19 cellular contexts compared by ENCODE assay signal in the genomic region with DNA sequence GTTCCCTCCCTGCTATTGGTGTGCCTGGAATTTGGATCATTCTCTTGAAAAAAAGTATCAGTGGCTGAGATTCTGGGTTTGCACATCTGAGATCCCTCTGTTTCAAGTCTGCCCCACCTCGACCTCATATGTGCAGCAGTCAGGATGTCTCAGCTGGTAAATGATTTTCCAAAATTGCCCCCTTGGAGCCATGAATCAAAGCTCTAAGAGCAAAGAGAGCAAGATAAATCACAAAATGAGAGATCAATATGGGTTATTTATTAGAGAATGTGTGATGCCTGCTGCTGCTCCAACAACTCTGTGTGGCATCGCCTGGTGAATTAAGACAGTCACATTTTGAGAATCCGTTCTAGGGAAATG. TPM values are rescaled to one million over a fixed set of nuclear protein-coding genes. Genes with fewer than 3 reads are reported as not detected.
DNase-seq lines count a peak whose midpoint lies in the region; ATAC-seq and TF ChIP-seq lines count a peak whose summit lies in the region.
"Had no signal": no experiment of that assay in that cellular context is flagged by ENCODE, and none has a peak within 500 bp of the region (broad histone marks: within the 10 kb centered on the region; RNA-seq: fewer than 3 reads in every experiment).

No MANE protein-coding gene starts in this region.

- intact Hi-C loops in mammary epithelial cell (cut with micrococcal nuclease): no loop called here
- intact Hi-C loops in breast epithelium (cut with DNase I; ENCODE audit: low total_unique reads): no loop called here
- intact Hi-C loops in mucosa of descending colon (cut with DNase I, micrococcal nuclease): no loop called here

- H3K4me3 ChIP-seq in mammary epithelial cell (replicated peaks in 1 of 3; ENCODE audit: insufficient read depth in 1 of 3, low read depth in 2 of 3, low read length in 3 of 3): no peak overlapping the region
- H3K4me3 ChIP-seq in breast epithelium: no peak overlapping the region
- no peak overlapping the region for H3K4me3 ChIP-seq in mesodermal cell (ENCODE audit: extremely low read depth, insufficient read depth, low read length, poor library complexity, severe bottlenecking)
- H3K4me3 ChIP-seq in mucosa of descending colon: no peak overlapping the region
- H3K4me3 ChIP-seq: BLaER1 had no signal

- in situ Hi-C loops in mammary epithelial cell (cut with MboI; ENCODE audit: low sequenced_read_pairs in 2 of 2): no loop called here

- H3K4me1 ChIP-seq in mammary epithelial cell (ENCODE audit: insufficient read depth, low read length): no peaks in the 10 kb centered on the region
- H3K4me1 ChIP-seq in breast epithelium: no peaks in the 10 kb centered on the region
- no peaks in the 10 kb centered on the region for H3K4me1 ChIP-seq in mesodermal cell (ENCODE audit: control insufficient read depth, insufficient read depth, low read length, poor library complexity, severe bottlenecking)
- no peaks in the 10 kb centered on the region for H3K4me1 ChIP-seq in mucosa of descending colon (ENCODE audit: low read depth)

- no peaks in the 10 kb centered on the region for H3K79me2 ChIP-seq in mammary epithelial cell (ENCODE audit: insufficient read depth, low read length)

- no peak for ATAC-seq in mucosa of descending colon

- 66% methylated on average over 3 of the region's 3 CpGs for WGBS in mammary epithelial cell (ENCODE audit: low coverage, missing lambda C conversion rate)
- 80% methylated on average over 2 of the region's 3 CpGs; no CpG with 5 or more reads in 1 of the 2 experiments for WGBS in mesodermal cell (ENCODE audit: insufficient coverage in 2 of 2), 2 experiments

- H3K9ac ChIP-seq in mammary epithelial cell (ENCODE audit: insufficient read depth, low read length): no peak overlapping the region
- H3K9ac ChIP-seq: BLaER1 had no signal

- H3K27ac ChIP-seq in mammary epithelial cell (ENCODE audit: insufficient read depth, low read depth, low read length): no peak overlapping the region
- H3K27ac ChIP-seq in breast epithelium: peak overlapping the region in 1 of 2 donors; percentile 49
- H3K27ac ChIP-seq in mesodermal cell (ENCODE audit: low read depth, low read length, severe bottlenecking): peak overlapping the region; percentile 20
- H3K27ac ChIP-seq in temporal lobe (ENCODE audit: low read depth, low read length): peak overlapping the region; percentile 31
- H3K27ac ChIP-seq: 22Rv1, BLaER1, HL-60 had no signal

- no TSS peak for BruUV-seq in mammary epithelial cell (replicated peaks; lab: Mats Ljungman, UMichigan)

- peak overlapping the region; percentile 4 for H2AFZ ChIP-seq in mammary epithelial cell (ENCODE audit: low read depth, low read length)

- CTCF ChIA-PET in mammary epithelial cell (lab: Charles Lee; ENCODE audit: low non-redundant PET): no interaction called here

- dilution Hi-C loops in mammary epithelial cell (cut with HindIII; ENCODE audit: low sequenced_read_pairs): no loop called here

- H4K20me1 ChIP-seq in mammary epithelial cell (ENCODE audit: insufficient read depth, low read length): no peaks in the 10 kb centered on the region
- H4K20me1 ChIP-seq: BLaER1 had no signal

- no peak overlapping the region for H3K4me2 ChIP-seq in mammary epithelial cell (ENCODE audit: insufficient read depth, low read depth, low read length)
- H3K4me2 ChIP-seq: BLaER1 had no signal

- H3K36me3 ChIP-seq in mammary epithelial cell (ENCODE audit: insufficient read depth, low read length) (no peaks in the 10 kb centered on the region), breast epithelium (no peaks in the 10 kb centered on the region), mesodermal cell (ENCODE audit: control insufficient read depth, insufficient read depth, low read length) (no peaks in the 10 kb centered on the region), mucosa of descending colon (ENCODE audit: low read depth) (no peaks in the 10 kb centered on the region)
- H3K36me3 ChIP-seq: BLaER1 had no signal

- DNase-seq in mammary epithelial cell: no peak
- no peak for DNase-seq in breast epithelium (ENCODE audit: low spot score in 2 of 2)
- peak; percentile 12 for DNase-seq in glomerular visceral epithelial cell (ENCODE audit: extremely low spot score)
- no peak for DNase-seq in HUDEP-2 (lab: John Stamatoyannopoulos, UW; ENCODE audit: unreplicated experiment in 76 of 76)
- DNase-seq in mucosa of descending colon: no peak
- no peak for DNase-seq in NCI-H1092 (lab: John Stamatoyannopoulos, UW)
- DNase-seq: AML-193; Caco-2; CD8-positive, alpha-beta memory T cell; DND-41; GDM1; GOT3; H9 had no signal

- no peaks in the 10 kb centered on the region for H3K9me3 ChIP-seq in mammary epithelial cell (replicated peaks; ENCODE audit: insufficient read depth, low read length)
- H3K9me3 ChIP-seq in breast epithelium: no peaks in the 10 kb centered on the region
- H3K9me3 ChIP-seq in mesodermal cell (ENCODE audit: control insufficient read depth, low read length): no peaks in the 10 kb centered on the region
- H3K9me3 ChIP-seq in mucosa of descending colon: no peaks in the 10 kb centered on the region
- H3K9me3 ChIP-seq: BLaER1, Caco-2 had no signal

- TF ChIP-seq CTCF in mammary epithelial cell (conservative IDR thresholded peaks at IDR 0.05 in 1 of 2, IDR thresholded peaks at IDR 0.05 in 1 of 2; ENCODE audit: extremely low read depth in 1 of 2, insufficient read depth in 1 of 2, low read depth in 1 of 2, low read length in 2 of 2) (no peak), breast epithelium (IDR thresholded peaks at IDR 0.05) (no peak), mucosa of descending colon (IDR thresholded peaks at IDR 0.05) (no peak)

- no peaks in the 10 kb centered on the region for H3K27me3 ChIP-seq in mammary epithelial cell (ENCODE audit: insufficient read depth, low read length)
- no peaks in the 10 kb centered on the region for H3K27me3 ChIP-seq in breast epithelium
- H3K27me3 ChIP-seq: BLaER1 had no signal

- TF ChIP-seq POLR2A in breast epithelium (IDR thresholded peaks at IDR 0.05): no peak

RNA-seq across cellular contexts. Expression of a gene that starts 8.5 kb away (rescaled TPM):
- total RNA-seq in mammary epithelial cell: not detected
- not detected for polyA plus RNA-seq in mammary epithelial cell
- not detected for polyA minus RNA-seq in mammary epithelial cell
- total RNA-seq in breast epithelium: under 1 TPM in 2 of 3 donors, not detected in 1; 0.33 to 0.48 TPM
- polyA plus RNA-seq in mesodermal cell (2013, experiment 1 of 2): not detected
- polyA plus RNA-seq in mesodermal cell (2013, experiment 2 of 2): not detected
- not detected for total RNA-seq in temporal lobe
- total RNA-seq in mucosa of descending colon: under 1 TPM in 1 of 3 donors, not detected in 2; 0.20 TPM
- total RNA-seq: A673; Caco-2; CD8-positive, alpha-beta memory T cell; H9 had no signal
- polyA plus RNA-seq: CD8-positive, alpha-beta memory T cell had no signal
